In the genomic region with DNA sequence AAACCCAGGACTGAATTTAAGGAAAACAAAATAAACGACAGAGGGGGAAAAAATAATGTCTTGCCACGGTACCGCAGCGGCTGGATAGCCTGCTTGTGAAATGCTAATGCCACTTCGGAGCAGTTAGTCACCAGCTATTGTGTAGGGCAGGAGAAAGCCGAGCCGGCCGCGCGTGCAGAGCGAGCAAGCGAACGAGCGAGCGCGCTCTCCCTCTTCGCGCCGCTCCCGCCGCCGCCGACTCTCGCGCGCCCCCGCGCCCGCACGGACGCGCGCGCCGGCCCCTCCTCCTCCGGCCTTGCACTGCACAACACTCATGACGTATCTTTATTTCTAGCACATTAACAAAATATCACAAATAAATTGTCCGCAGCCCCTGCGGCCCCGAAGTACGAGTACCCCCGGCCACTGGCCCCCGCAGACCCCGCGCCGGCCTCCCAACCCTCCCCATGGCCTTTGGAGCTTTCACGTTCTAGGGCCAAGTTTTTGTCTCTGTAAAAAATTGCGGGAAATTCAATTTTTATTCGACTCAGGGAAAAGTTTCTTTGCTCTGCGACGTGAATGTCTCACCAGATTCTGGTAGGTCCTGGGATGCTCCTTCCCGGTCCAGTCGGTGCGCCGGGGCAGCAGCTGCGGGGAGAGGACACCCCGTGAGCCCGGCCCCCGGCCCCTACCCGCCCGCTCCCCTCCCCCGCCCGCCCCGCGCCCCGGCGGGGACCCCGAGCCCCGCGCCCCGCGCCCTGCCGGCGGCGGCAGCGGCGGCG, we compare ENCODE assay signal across 8 cellular contexts. TPM values are rescaled to one million over a fixed set of nuclear protein-coding genes. Genes with fewer than 3 reads are reported as not detected.
A peak's percentile ranks its signal among the peaks of the same experiment; 100 is the strongest.
DNase-seq lines count a peak whose midpoint lies in the region; ATAC-seq and TF ChIP-seq lines count a peak whose summit lies in the region.

No MANE protein-coding gene starts in this region.

- DNase-seq in DMS114 treated with DMSO at 0.1 percent for 48 hours (lab: John Stamatoyannopoulos, UW; ENCODE audit: unreplicated experiment) (peak; percentile 67), IMR-90 (peak; percentile 95), activated T-cell treated with anti-CD3 and anti-CD28 coated beads for 4 hours (peak; percentile 79), epithelial cell of prostate (ENCODE audit: low read depth, low spot score) (peak; percentile 84), mucosa of gallbladder (ENCODE audit: low spot score) (peak; percentile 92)
- DNase-seq in stimulated activated CD8-positive, alpha-beta memory T cell treated with anti-CD3 and anti-CD28 coated beads, Interleukin-4, amount 100 ng/mL, for 1 hour (ENCODE audit: low read depth in 2 of 2, low spot score in 1 of 2), result peak; percentile 62 to 74

- no peak for TF ChIP-seq RAD21 in IMR-90 (IDR thresholded peaks at IDR 0.05; ENCODE audit: low read length)

- no peak overlapping the region for H4K5ac ChIP-seq in IMR-90 (ENCODE audit: low read depth, low read length)

- H3K79me1 ChIP-seq in IMR-90 (ENCODE audit: low read depth in 1 of 2, low read length in 2 of 2), result peaks cover 5 to 11% of the 10 kb centered on the region in 2 experiments; a peak in 3 of 4 replicates

- no peak overlapping the region for H2AK9ac ChIP-seq in IMR-90 (replicated peaks; ENCODE audit: low read depth, low read length, poor library complexity)

- H3K9me1 ChIP-seq in IMR-90 (ENCODE audit: insufficient read depth, low read length), result no peaks in the 10 kb centered on the region

- H2BK5ac ChIP-seq in IMR-90 (ENCODE audit: low read depth, low read length, poor library complexity, severe bottlenecking), result peak overlapping the region; percentile 66

- no peak overlapping the region for H4K91ac ChIP-seq in IMR-90 (ENCODE audit: insufficient read depth, low read depth, low read length)

- ATAC-seq in GM21529 (IDR thresholded peaks at IDR 0.05; ENCODE audit: unreplicated experiment), result peak; percentile 47
- ATAC-seq in IMR-90 (ENCODE audit: low read depth), result peak; percentile 59

- 0 out of 2 replicates have a peak overlapping the region, but pooled peaks have one; percentile 63 for H3K14ac ChIP-seq in IMR-90 (replicated peaks; ENCODE audit: low read depth, low read length)

- peak overlapping the region; percentile 50 for H3K23ac ChIP-seq in IMR-90 (ENCODE audit: low read depth, low read length)

- H3K9me3 ChIP-seq in IMR-90 (ENCODE audit: control insufficient read depth, insufficient read depth, low read length), result no peaks in the 10 kb centered on the region
- H3K9me3 ChIP-seq in OCI-LY3 (ENCODE audit: insufficient read depth, low read length), result no peaks in the 10 kb centered on the region

- H4K20me1 ChIP-seq in IMR-90 (ENCODE audit: insufficient read depth, low read length) (no peaks in the 10 kb centered on the region; the same call in 1 of the 2 replicates), OCI-LY3 (ENCODE audit: insufficient read depth, low read length) (peaks cover 45% of the 10 kb centered on the region)

- no peak overlapping the region; a peak in 1 of 4 replicates for H4K8ac ChIP-seq in IMR-90 (ENCODE audit: low read depth in 2 of 2, low read length in 2 of 2)

- in situ Hi-C loops in IMR-90 (cut with MboI; ENCODE audit: low sequenced_read_pairs), result no loop called here

- no TSS peak for BruUV-seq in IMR-90 (replicated peaks; lab: Mats Ljungman, UMichigan)

- H3K79me2 ChIP-seq in OCI-LY3 (ENCODE audit: low read length), result peaks cover 52% of the 10 kb centered on the region

- POLR2A ChIA-PET in IMR-90 (lab: Charles Lee; ENCODE audit: unreplicated experiment), result no interaction called here

- H3K9ac ChIP-seq in IMR-90 (ENCODE audit: low read depth, low read length) (peak overlapping the region; percentile 67), OCI-LY3 (ENCODE audit: low read length) (peak overlapping the region; percentile 93)

- CTCF ChIA-PET in IMR-90 (lab: Yijun Ruan, JAX), result interaction anchor here (1.3 kb wide), 1 partner anchor 156 kb away, joined by 3 read pairs; no protein-coding TSS in a partner anchor

- TF ChIP-seq POLR2A in IMR-90 (IDR thresholded peaks at IDR 0.05; ENCODE audit: low read depth, low read length), result peak; percentile 24; the same call in 1 of the 2 replicates

- no peak overlapping the region for H3K4ac ChIP-seq in IMR-90 (ENCODE audit: low read depth, low read length)

- H3K56ac ChIP-seq in IMR-90 (ENCODE audit: extremely low read depth, insufficient read depth, low read length), result peak overlapping the region; percentile 67; the same call in 1 of the 2 replicates

- H3K36me3 ChIP-seq in IMR-90 (ENCODE audit: control insufficient read depth, insufficient read depth, low read length), result no peaks in the 10 kb centered on the region
- peaks cover 29% of the 10 kb centered on the region for H3K36me3 ChIP-seq in OCI-LY3 (replicated peaks; ENCODE audit: low read depth, low read length)

- dilution Hi-C loops in IMR-90 (cut with HindIII; ENCODE audit: low sequenced_read_pairs, unreplicated experiment), result no loop called here

- intact Hi-C loops in IMR-90 (cut with micrococcal nuclease), result loop anchor here (5.0 to 10.0 kb wide), 5 partner anchors 130 to 1612 kb away; a partner anchor contains a TSS

- WGBS in IMR-90 (ENCODE audit: extremely low coverage in 2 of 2, insufficient read length in 1 of 2), 2 experiments, result 0% methylated on average over 1 of the region's 78 CpGs; no CpG with 5 or more reads in 1 of the 2 experiments

- TF ChIP-seq CTCF in IMR-90 (conservative IDR thresholded peaks at IDR 0.05; ENCODE audit: low read depth, low read length), result no peak
- no peak for TF ChIP-seq CTCF in OCI-LY3 (IDR thresholded peaks at IDR 0.05; ENCODE audit: low read depth, low read length)

- H3K4me2 ChIP-seq in IMR-90 (ENCODE audit: low read depth, low read length) (peak overlapping the region; percentile 100), OCI-LY3 (ENCODE audit: low read length) (peak overlapping the region; percentile 83)

- peak overlapping the region; percentile 83 for H2AFZ ChIP-seq in IMR-90 (replicated peaks; ENCODE audit: low read length, poor library complexity)
- H2AFZ ChIP-seq in OCI-LY3 (ENCODE audit: low read depth, low read length), result no peak overlapping the region

- no peak overlapping the region for H2BK20ac ChIP-seq in IMR-90 (ENCODE audit: low read depth, low read length)

- no peak overlapping the region for H2BK15ac ChIP-seq in IMR-90 (ENCODE audit: low read depth, low read length)

- H3K27ac ChIP-seq in IMR-90 (ENCODE audit: insufficient read depth, low read length), result peak overlapping the region; percentile 52
- peak overlapping the region; percentile 81 for H3K27ac ChIP-seq in OCI-LY3 (ENCODE audit: low read length)
- peak overlapping the region; percentile 85 for H3K27ac ChIP-seq in epithelial cell of prostate

- H3K4me1 ChIP-seq in IMR-90 (ENCODE audit: control insufficient read depth, insufficient read depth, low read length) (no peaks in the 10 kb centered on the region), OCI-LY3 (ENCODE audit: low read length) (peaks cover 40% of the 10 kb centered on the region)

- peak overlapping the region; percentile 75 for H3K4me3 ChIP-seq in IMR-90 (ENCODE audit: insufficient read depth, low read depth, low read length)
- H3K4me3 ChIP-seq in OCI-LY3 (ENCODE audit: low read length), result peak overlapping the region; percentile 93

- H3K27me3 ChIP-seq in IMR-90 (ENCODE audit: control insufficient read depth, insufficient read depth, low read length) (no peaks in the 10 kb centered on the region), OCI-LY3 (ENCODE audit: low read depth, low read length) (no peaks in the 10 kb centered on the region)

- no peak overlapping the region for H2BK120ac ChIP-seq in IMR-90 (ENCODE audit: low read depth, low read length)

- peak overlapping the region; percentile 16; the same call in 1 of the 2 replicates for H3K18ac ChIP-seq in IMR-90 (ENCODE audit: low read depth, low read length)

- no peak overlapping the region for H2AK5ac ChIP-seq in IMR-90 (ENCODE audit: low read depth, low read length)

TF ChIP-seq in IMR-90, 13 proteins besides CTCF, POLR2A, EP300 and RAD21:
- TF ChIP-seq MAZ (IDR thresholded peaks at IDR 0.05; ENCODE audit: borderline replicate concordance, low read depth, low read length) (peak; percentile 58; the same call in 1 of the 2 replicates), CHD1 (IDR thresholded peaks at IDR 0.05; ENCODE audit: low read depth, low read length) (no peak), RCOR1 (IDR thresholded peaks at IDR 0.05; ENCODE audit: insufficient replicate concordance, low read length) (no peak), CEBPB (IDR thresholded peaks at IDR 0.05; ENCODE audit: low read depth, low read length) (peak; percentile 85), RFX5 (IDR thresholded peaks at IDR 0.05; ENCODE audit: low read depth, low read length) (no peak), NFE2L2 (IDR thresholded peaks at IDR 0.05; ENCODE audit: low read depth, low read length) (no peak), MXI1 (IDR thresholded peaks at IDR 0.05; ENCODE audit: borderline replicate concordance, low read depth, low read length) (peak; percentile 80), MAFK (IDR thresholded peaks at IDR 0.05; ENCODE audit: low read depth, low read length) (no peak), BHLHE40 (IDR thresholded peaks at IDR 0.05; ENCODE audit: low read depth, low read length) (peak; percentile 88), FOS (IDR thresholded peaks at IDR 0.05; ENCODE audit: low read depth, low read length) (peak; percentile 19; the same call in 1 of the 2 replicates)
- TF ChIP-seq, protein P1, sequence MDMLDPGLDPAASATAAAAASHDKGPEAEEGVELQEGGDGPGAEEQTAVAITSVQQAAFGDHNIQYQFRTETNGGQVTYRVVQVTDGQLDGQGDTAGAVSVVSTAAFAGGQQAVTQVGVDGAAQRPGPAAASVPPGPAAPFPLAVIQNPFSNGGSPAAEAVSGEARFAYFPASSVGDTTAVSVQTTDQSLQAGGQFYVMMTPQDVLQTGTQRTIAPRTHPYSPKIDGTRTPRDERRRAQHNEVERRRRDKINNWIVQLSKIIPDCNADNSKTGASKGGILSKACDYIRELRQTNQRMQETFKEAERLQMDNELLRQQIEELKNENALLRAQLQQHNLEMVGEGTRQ (IDR thresholded peaks at IDR 0.05; ENCODE audit: low read depth, low read length), result no peak

RNA-seq across cellular contexts. Expression of a gene that starts 1.0 kb away (rescaled TPM):
- total RNA-seq in IMR-90 (2012; rRNA removed) (20.4 and 32.2 TPM in 2 replicates), mucosa of gallbladder (32.0 TPM)
- 2.7 and 3.4 TPM in 2 replicates for polyA plus RNA-seq in IMR-90 (2012; rRNA removed)
- polyA plus RNA-seq in IMR-90 (2012; cell fraction: cytosol; rRNA removed), result 0.32 and 0.42 TPM in 2 replicates
- polyA plus RNA-seq in IMR-90 (2012; cell fraction: nucleus; rRNA removed; ENCODE audit: low replicate concordance), result 0.83 and 7.2 TPM in 2 replicates

Comparison
In these comparisons a context has a peak if more than half of its experiments do, and no peak if none do; other contexts are left out.
1. Peak in every context shown above with its lines: DNase-seq, ATAC-seq, H3K4me3 ChIP-seq and H3K27ac ChIP-seq.